Comparison of ENCODE assay signal across 25 cellular contexts in genomic region chr9:72046593-72047456, GRCh38. TPM values are rescaled to one million over a fixed set of nuclear protein-coding genes. Genes with fewer than 3 reads are reported as not detected.
DNase-seq lines count a peak whose midpoint lies in the region; ATAC-seq, FAIRE-seq and TF ChIP-seq lines count a peak whose summit lies in the region.
"Had no signal": no experiment of that assay in that cellular context is flagged by ENCODE, and none has a peak within 500 bp of the region (broad histone marks: within the 10 kb centered on the region; RNA-seq: fewer than 3 reads in every experiment).

No MANE protein-coding gene starts in this region.

- no peak overlapping the region for H2AFZ ChIP-seq in HepG2 (ENCODE audit: low read length)
- H2AFZ ChIP-seq in trophoblast cell (ENCODE audit: insufficient read depth, low read length, poor library complexity) = no peak overlapping the region
- no peak overlapping the region for H2AFZ ChIP-seq in GM23248

- H3K36me3 Mint-ChIP-seq in T-helper 17 cell (ENCODE audit: low read depth) = peaks cover 3% of the 10 kb centered on the region
- H3K36me3 Mint-ChIP-seq: CD14-positive monocyte; CD8-positive, alpha-beta T cell had no signal

- no peak overlapping the region for H2BK5ac ChIP-seq in trophoblast cell (ENCODE audit: low read depth, low read length, poor library complexity)

- no peak overlapping the region for H2AK5ac ChIP-seq in trophoblast cell (ENCODE audit: low read length)

- H3K27me3 ChIP-seq in HepG2 (ENCODE audit: control insufficient read depth in 1 of 2, insufficient read depth in 2 of 2, low read length in 2 of 2) (no peaks in the 10 kb centered on the region; a peak in 1 of 5 replicates), right lobe of liver (no peaks in the 10 kb centered on the region), trophoblast cell (ENCODE audit: insufficient read depth, low read length) (no peaks in the 10 kb centered on the region), GM23248 (replicated peaks; ENCODE audit: insufficient read depth) (peaks cover 20% of the 10 kb centered on the region)
- H3K27me3 ChIP-seq: BLaER1 had no signal

- H3K27ac ChIP-seq in HepG2 (ENCODE audit: extremely low read length, insufficient read depth, low read length) (no peak overlapping the region), right lobe of liver (no peak overlapping the region), trophoblast cell (ENCODE audit: low read depth, low read length) (no peak overlapping the region), GM23248 (no peak overlapping the region)
- H3K27ac ChIP-seq: BLaER1, HL-60 had no signal

- FAIRE-seq in HepG2 (lab: Jason Lieb, UNC) = no peak
- FAIRE-seq: G401.6, GM12891, GM19239, H54 had no signal

- TF ChIP-seq CTCF in HepG2 (CRISPR knock-in tag; IDR thresholded peaks at IDR 0.05) (no peak), right lobe of liver (IDR thresholded peaks at IDR 0.05) (no peak)

- H3K27me3 Mint-ChIP-seq in T-helper 17 cell = peaks cover 80% of the 10 kb centered on the region

- no peak overlapping the region for H2BK12ac ChIP-seq in trophoblast cell (ENCODE audit: low read length)

- no peak overlapping the region for H3K4me3 Mint-ChIP-seq in T-helper 17 cell
- H3K4me3 Mint-ChIP-seq: CD14-positive monocyte; CD8-positive, alpha-beta T cell had no signal

- ATAC-seq in HepG2 (no peak), right lobe of liver (no peak), T-helper 17 cell (no peak)
- ATAC-seq: CD8-positive, alpha-beta T cell had no signal

- 0 out of 2 replicates have a peak, but pooled peaks cover 8% of the 10 kb centered on the region for H3F3A ChIP-seq in GM23248 (ENCODE audit: insufficient read depth)

- no peak overlapping the region for H3K4ac ChIP-seq in trophoblast cell (ENCODE audit: low read depth, low read length)

- no peaks in the 10 kb centered on the region for H3K36me3 ChIP-seq in HepG2 (replicated peaks in 1 of 2; ENCODE audit: control insufficient read depth in 1 of 2, insufficient read depth in 2 of 2, low read length in 2 of 2)
- no peaks in the 10 kb centered on the region for H3K36me3 ChIP-seq in right lobe of liver
- H3K36me3 ChIP-seq in trophoblast cell (ENCODE audit: control insufficient read depth in 1 of 2, insufficient read depth in 2 of 2, low read length in 2 of 2) = no peaks in the 10 kb centered on the region
- no peaks in the 10 kb centered on the region for H3K36me3 ChIP-seq in GM23248 (ENCODE audit: low read depth)
- H3K36me3 ChIP-seq: BLaER1 had no signal

- no peak overlapping the region for H4K91ac ChIP-seq in trophoblast cell (ENCODE audit: low read depth, low read length)

- H3K4me1 ChIP-seq in HepG2 (ENCODE audit: insufficient read depth, low read length) = peaks cover 40% of the 10 kb centered on the region
- peaks cover 0 to 26% (median 14%) of the 10 kb centered on the region in 4 donors for H3K4me1 ChIP-seq in right lobe of liver
- H3K4me1 ChIP-seq in trophoblast cell (ENCODE audit: control insufficient read depth in 1 of 2, insufficient read depth in 2 of 2, low read length in 2 of 2) = no peaks in the 10 kb centered on the region
- 0 out of 2 replicates have a peak, but pooled peaks cover 4% of the 10 kb centered on the region for H3K4me1 ChIP-seq in GM23248 (ENCODE audit: insufficient read depth)

- CTCF ChIA-PET in HepG2 (lab: Yijun Ruan, JAX; ENCODE audit: low intra/inter-chr PET ratio, low total read pairs) = no interaction called here

- intact Hi-C loops in HepG2 (cut with micrococcal nuclease; ENCODE audit: unreplicated experiment) = no loop called here
- intact Hi-C loops in right lobe of liver (cut with DNase I) = no loop called here

- TF ChIP-seq RAD21 in HepG2 (CRISPR knock-in tag; IDR thresholded peaks at IDR 0.05) = no peak

- H3K4me3 ChIP-seq in HepG2 (replicated peaks in 1 of 3; ENCODE audit: insufficient read depth in 1 of 3, low read depth in 2 of 3, low read length in 3 of 3) (no peak overlapping the region), right lobe of liver (no peak overlapping the region), trophoblast cell (ENCODE audit: low read depth, low read length) (no peak overlapping the region), GM23248 (no peak overlapping the region)
- H3K4me3 ChIP-seq: BLaER1 had no signal

- H3K23ac ChIP-seq in trophoblast cell (ENCODE audit: low read length) = no peak overlapping the region

- H2BK120ac ChIP-seq in trophoblast cell (ENCODE audit: insufficient read depth, low read length, poor library complexity) = no peak overlapping the region

- H3K9ac ChIP-seq in HepG2 (ENCODE audit: insufficient read depth, low read depth, low read length) = no peak overlapping the region
- H3K9ac ChIP-seq in trophoblast cell (ENCODE audit: low read length) = peak overlapping the region; percentile 21
- H3K9ac ChIP-seq in GM23248 = no peak overlapping the region
- H3K9ac ChIP-seq: BLaER1 had no signal

- TF ChIP-seq EP300 in HepG2 (IDR thresholded peaks at IDR 0.05; ENCODE audit: low read depth in 2 of 2, low read length in 2 of 2) (no peak), HepG2 (CRISPR knock-in tag; IDR thresholded peaks at IDR 0.05; ENCODE audit: borderline replicate concordance) (no peak)

- no peak overlapping the region for H4K8ac ChIP-seq in trophoblast cell (ENCODE audit: low read depth, low read length)

- WGBS in HepG2 (ENCODE audit: low lambda C conversion rate) = 73% methylated on average over 7 of the region's 8 CpGs
- WGBS in right lobe of liver (ENCODE audit: insufficient coverage, low coverage, low lambda C conversion rate, missing lambda C conversion rate) = 96% methylated on average over 5 of the region's 8 CpGs
- 84% methylated on average over 1 of the region's 8 CpGs for WGBS in trophoblast cell (ENCODE audit: extremely low coverage, insufficient coverage, insufficient read length)
- 62 to 69% methylated on average over 8 of the region's 8 CpGs for WGBS in GM23248 (ENCODE audit: low coverage in 1 of 2, low lambda C conversion rate in 2 of 2, missing lambda C conversion rate in 2 of 2), 2 experiments

- H3K4me2 ChIP-seq in HepG2 (ENCODE audit: low read depth, low read length) = no peak overlapping the region
- no peak overlapping the region for H3K4me2 ChIP-seq in trophoblast cell (ENCODE audit: low read length)
- no peak overlapping the region for H3K4me2 ChIP-seq in GM23248 (ENCODE audit: unreplicated experiment)
- H3K4me2 ChIP-seq: BLaER1 had no signal

- H3K79me1 ChIP-seq in trophoblast cell (ENCODE audit: low read length) = no peaks in the 10 kb centered on the region

- peaks cover under 1% of the 10 kb centered on the region for H3K4me1 Mint-ChIP-seq in T-helper 17 cell

- DNase-seq in HepG2 (ENCODE audit: low spot score) (no peak), right lobe of liver (no peak), T-helper 17 cell (no peak), trophoblast cell (peak in 1 of 2 donors; percentile 67), NCI-H2029 (lab: John Stamatoyannopoulos, UW) (no peak), GM23248 (no peak), retina (no peak)
- DNase-seq: 8988T; CD8-positive, alpha-beta T cell; DMS 273 treated with DMSO at 0.1 percent for 48 hours; DMS53; DND-41; EL; HCEC 1CT; IMR-90 had no signal

- no peaks in the 10 kb centered on the region for H3K9me2 ChIP-seq in GM23248 (ENCODE audit: insufficient read depth)

- in situ Hi-C loops in HepG2 (cut with HindIII; ENCODE audit: extremely low pct_ligation_motif_present, low pct_unique_long_range_greater_than_20kb) = loop anchor here (25.0 kb wide), 3 partner anchors 90 to 765 kb away; partner anchors contain the start of gene GDA
- in situ Hi-C loops in GM23248 (cut with MboI) = loop anchor here (25.0 kb wide), 1 partner anchor 1140 kb away; no protein-coding TSS in a partner anchor

- TF ChIP-seq POLR2A in HepG2 (IDR thresholded peaks at IDR 0.05; ENCODE audit: insufficient read depth in 1 of 2, low read depth in 2 of 2, low read length in 2 of 2) (no peak), right lobe of liver (IDR thresholded peaks at IDR 0.05) (no peak)

- H4K12ac ChIP-seq in trophoblast cell (ENCODE audit: low read depth, low read length) = no peak overlapping the region

- H4K20me1 ChIP-seq in HepG2 (ENCODE audit: insufficient read depth, low read length) = no peaks in the 10 kb centered on the region
- H4K20me1 ChIP-seq in GM23248 (ENCODE audit: insufficient read depth) = no peaks in the 10 kb centered on the region
- H4K20me1 ChIP-seq: BLaER1 had no signal

- no peaks in the 10 kb centered on the region for H3K9me3 ChIP-seq in HepG2 (ENCODE audit: low read length)
- H3K9me3 ChIP-seq in right lobe of liver = no peaks in the 10 kb centered on the region
- no peaks in the 10 kb centered on the region for H3K9me3 ChIP-seq in T-helper 17 cell (ENCODE audit: control insufficient read depth, low read length, poor library complexity, severe bottlenecking)
- peaks cover 4% of the 10 kb centered on the region for H3K9me3 ChIP-seq in trophoblast cell (ENCODE audit: insufficient read depth, low read depth, low read length)
- no peaks in the 10 kb centered on the region for H3K9me3 ChIP-seq in GM23248 (ENCODE audit: low read depth)

- POLR2A ChIA-PET in HepG2 (lab: Yijun Ruan, JAX) = no interaction called here

- no peak overlapping the region for H3K18ac ChIP-seq in trophoblast cell (ENCODE audit: low read length)

- no peak overlapping the region for H3K14ac ChIP-seq in trophoblast cell (ENCODE audit: low read length)

- H3K27ac Mint-ChIP-seq in T-helper 17 cell = peak overlapping the region; percentile 66
- H3K27ac Mint-ChIP-seq: CD8-positive, alpha-beta T cell had no signal

- H3K79me2 ChIP-seq in HepG2 (ENCODE audit: insufficient read depth, low read length) = no peaks in the 10 kb centered on the region
- H3K79me2 ChIP-seq in trophoblast cell (ENCODE audit: control insufficient read depth, insufficient read depth, low read length, poor library complexity) = no peaks in the 10 kb centered on the region
- H3K79me2 ChIP-seq in GM23248 (ENCODE audit: insufficient read depth) = no peaks in the 10 kb centered on the region

- no TSS peak for BruUV-seq in HepG2 (replicated peaks; lab: Mats Ljungman, UMichigan)

RNA-seq across cellular contexts. Expression of gene C9orf57, which starts 13.6 kb away (rescaled TPM):
- total RNA-seq in HepG2 (2016; rRNA removed; fragmentation: Illumina TruSeq; extraction: Trizol) (not detected in 2 replicates), right lobe of liver (not detected), T-helper 17 cell (not detected)
- not detected in 2 replicates for total RNA-seq in HepG2 (2016; cell fraction: cytosol; rRNA removed; fragmentation: Illumina TruSeq; extraction: Trizol; ENCODE audit: low read depth)
- not detected in 2 replicates for total RNA-seq in HepG2 (2016; cell fraction: insoluble cytoplasmic fraction; rRNA removed; fragmentation: Illumina TruSeq; extraction: Trizol)
- not detected in 2 replicates for total RNA-seq in HepG2 (2016; cell fraction: membrane; rRNA removed; fragmentation: Illumina TruSeq; extraction: Trizol)
- not detected in 2 replicates for total RNA-seq in HepG2 (2016; cell fraction: nucleus; rRNA removed; fragmentation: Illumina TruSeq; extraction: Trizol)
- polyA plus RNA-seq in HepG2 (2011; rRNA removed) (0.09 and 0.27 TPM in 2 replicates), GM23248 (2016; fragmentation: Nextera tagmentation; extraction: Ambion mirVana) (not detected in 2 replicates)
- 0.04 and 0.05 TPM in 2 replicates for polyA plus RNA-seq in HepG2 (2011; cell fraction: cytosol; rRNA removed)
- not detected in 2 replicates for polyA plus RNA-seq in HepG2 (2011; cell fraction: nucleus; rRNA removed)
- polyA plus RNA-seq in HepG2 (2012) = 0.17 TPM in 1 of 2 replicates, not detected in the other
- not detected in 2 replicates for polyA plus RNA-seq in HepG2 (2016; cell fraction: cytosol; fragmentation: Illumina TruSeq; extraction: Trizol; ENCODE audit: low read depth)
- not detected in 2 replicates for polyA plus RNA-seq in HepG2 (2016; cell fraction: insoluble cytoplasmic fraction; fragmentation: Illumina TruSeq; extraction: Trizol; ENCODE audit: low read depth)
- polyA plus RNA-seq in HepG2 (2016; cell fraction: membrane; fragmentation: Illumina TruSeq; extraction: Trizol; ENCODE audit: low read depth) = not detected in 2 replicates
- polyA plus RNA-seq in HepG2 (2016; cell fraction: nucleus; fragmentation: Illumina TruSeq; extraction: Trizol; ENCODE audit: insufficient read depth, low read depth) = not detected in 2 replicates
- not detected in 2 replicates for polyA minus RNA-seq in HepG2 (2011; rRNA and poly(A)+ RNA removed; ENCODE audit: low replicate concordance)
- not detected in 2 replicates for polyA minus RNA-seq in HepG2 (2011; cell fraction: cytosol; rRNA and poly(A)+ RNA removed)
- polyA minus RNA-seq in HepG2 (2011; cell fraction: nucleus; rRNA and poly(A)+ RNA removed) = not detected in 2 replicates
- not detected in 2 replicates for polyA plus RNA-seq in trophoblast cell (2013)
- not detected in 2 replicates for total RNA-seq in GM23248 (2014; rRNA removed; shearing (Covaris generic))
- total RNA-seq: A673; CD8-positive, alpha-beta T cell; HT1080; IMR-90 had no signal
- polyA plus RNA-seq: AG04450, CD14-positive monocyte, IMR-90 had no signal
